ENCODE assay signal across 17 cellular contexts in the genomic region with DNA sequence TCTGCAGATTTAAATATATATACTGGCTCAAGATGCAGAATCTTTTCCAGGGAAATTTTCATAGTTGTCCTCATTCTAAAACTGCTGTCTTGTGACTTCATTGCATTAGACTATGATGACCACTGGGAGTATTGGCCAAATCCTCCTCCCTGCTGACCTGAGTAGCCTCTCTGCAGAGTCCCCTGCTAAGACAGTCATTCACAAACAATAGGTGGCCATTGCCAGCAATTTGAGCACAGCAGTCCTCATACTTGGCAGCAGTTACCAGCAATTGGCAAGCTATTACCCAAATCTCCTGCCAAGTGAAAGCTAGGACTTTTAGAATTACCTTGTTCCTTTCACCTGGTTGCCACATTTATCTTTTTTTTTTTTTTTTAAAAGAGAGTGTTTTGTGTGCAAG.
A peak's percentile ranks its signal among the peaks of the same experiment; 100 is the strongest.
DNase-seq lines count a peak whose midpoint lies in the region; ATAC-seq, FAIRE-seq and TF ChIP-seq lines count a peak whose summit lies in the region.
"Had no signal": no experiment of that assay in that cellular context is flagged by ENCODE, and none has a peak within 500 bp of the region (broad histone marks: within the 10 kb centered on the region; RNA-seq: fewer than 3 reads in every experiment).

No MANE protein-coding gene starts in this region.

- TF ChIP-seq EP300 in neural cell (conservative IDR thresholded peaks at IDR 0.05; ENCODE audit: poor library complexity, severe bottlenecking) = no peak

- CTCF ChIA-PET in HEK293 (lab: Yijun Ruan, JAX) = interaction anchor here (0.6 to 0.9 kb wide), 2 partner anchors 10 to 646 kb away, joined by 3 read pairs; no protein-coding TSS in a partner anchor

- TF ChIP-seq POLR2A in body of pancreas (IDR thresholded peaks at IDR 0.05) = no peak

- H3K27ac ChIP-seq in HEK293 (ENCODE audit: extremely low read depth, low read depth, low read length) (no peak overlapping the region), body of pancreas (no peak overlapping the region), neural cell (ENCODE audit: low read length) (no peak overlapping the region)
- H3K27ac ChIP-seq: cardiac muscle cell had no signal

- H3K36me3 ChIP-seq in HEK293 (ENCODE audit: control insufficient read depth in 2 of 2, insufficient read depth in 1 of 2, low read length in 2 of 2) (no peaks in the 10 kb centered on the region), body of pancreas (replicated peaks in 1 of 2; ENCODE audit: insufficient read depth in 1 of 2, low read depth in 2 of 2) (no peaks in the 10 kb centered on the region), neural cell (ENCODE audit: insufficient read depth, low read length) (no peaks in the 10 kb centered on the region)
- H3K36me3 ChIP-seq: BE2C, cardiac muscle cell had no signal

- peaks cover 9% of the 10 kb centered on the region for H3K79me2 ChIP-seq in neural cell (replicated peaks; ENCODE audit: insufficient read depth, low read length)

- TF ChIP-seq CTCF in HEK293 (tag by site-specific recombination; IDR thresholded peaks at IDR 0.05) (no peak), body of pancreas (IDR thresholded peaks at IDR 0.05) (no peak), neural cell (IDR thresholded peaks at IDR 0.05; ENCODE audit: poor library complexity, severe bottlenecking) (no peak), D721Med (IDR thresholded peaks at IDR 0.05; ENCODE audit: insufficient read depth, missing control alignments) (no peak)

- intact Hi-C loops in body of pancreas (cut with DNase I) = no loop called here

- H4K20me1 ChIP-seq in neural cell (ENCODE audit: insufficient read depth) = no peaks in the 10 kb centered on the region

- no peaks in the 10 kb centered on the region for H3K4me1 ChIP-seq in HEK293 (ENCODE audit: control insufficient read depth, insufficient read depth, low read length)
- peaks cover 4% of the 10 kb centered on the region for H3K4me1 ChIP-seq in body of pancreas
- H3K4me1 ChIP-seq: BE2C had no signal

- POLR2A ChIA-PET in HEK293 (lab: Yijun Ruan, JAX) = no interaction called here

- H3K4me3 ChIP-seq in HEK293 (ENCODE audit: low read depth, low read length) (no peak overlapping the region), body of pancreas (no peak overlapping the region), neural cell (ENCODE audit: low read length) (no peak overlapping the region)
- H3K4me3 ChIP-seq: cardiac muscle cell, lung had no signal

- peaks cover 4% of the 10 kb centered on the region for H3F3A ChIP-seq in neural cell (ENCODE audit: insufficient read depth, low read length, poor library complexity, severe bottlenecking)

- TF ChIP-seq RAD21 in neural cell (conservative IDR thresholded peaks at IDR 0.05) = no peak

- no peaks in the 10 kb centered on the region for H3K27me3 ChIP-seq in body of pancreas
- H3K27me3 ChIP-seq in neural cell (ENCODE audit: insufficient read depth, low read depth, low read length) = no peaks in the 10 kb centered on the region
- H3K27me3 ChIP-seq: BE2C, cardiac muscle cell had no signal

- H3K4me2 ChIP-seq in neural cell (ENCODE audit: low read length) = no peak overlapping the region

- no peaks in the 10 kb centered on the region for H3K9me2 ChIP-seq in neural cell (ENCODE audit: insufficient read depth, low read length)

- H3K9ac ChIP-seq in neural cell (ENCODE audit: low read length) = no peak overlapping the region

- DNase-seq in NCI-H2029 (lab: John Stamatoyannopoulos, UW) = peak; percentile 74
- DNase-seq in body of pancreas = peak; percentile 49 to 70 (median 60)
- no peak for DNase-seq in retina
- no peak for DNase-seq in D721Med (ENCODE audit: insufficient read length, low spot score)
- DNase-seq: activated CD4-positive, alpha-beta T cell treated with anti-CD3 and anti-CD28 coated beads, Interleukin-2, amount 50 U/mL, for 4 hours; activated T-cell treated with anti-CD3 and anti-CD28 coated beads, Interleukin-2, amount 50 U/mL, for 72 hours; BE2C; effector CD4-positive, alpha-beta T cell; naive thymus-derived CD8-positive, alpha-beta T cell; NCI-H2107 had no signal

- H3K9me3 ChIP-seq in HEK293 (ENCODE audit: control insufficient read depth, insufficient read depth, low read depth, low read length) = no peaks in the 10 kb centered on the region
- no peaks in the 10 kb centered on the region for H3K9me3 ChIP-seq in body of pancreas
- no peaks in the 10 kb centered on the region for H3K9me3 ChIP-seq in neural cell (ENCODE audit: low read length)
- H3K9me3 ChIP-seq: BE2C had no signal

- ATAC-seq in body of pancreas (peak; percentile 73), GM18519 (IDR thresholded peaks at IDR 0.05; ENCODE audit: low FRiP score, unreplicated experiment) (no peak)
- ATAC-seq: activated T-cell treated with anti-CD3 and anti-CD28 coated beads, Interleukin-2, amount 50 U/mL, for 72 hours; naive thymus-derived CD8-positive, alpha-beta T cell had no signal

- no peak for FAIRE-seq in D721Med (lab: Jason Lieb, UNC)
- FAIRE-seq: GM19239, TTC549 had no signal

- no peak overlapping the region for H2AFZ ChIP-seq in neural cell (ENCODE audit: low read depth, low read length)

TF ChIP-seq in HEK293, 187 proteins besides CTCF, POLR2A, EP300 and RAD21:
- TF ChIP-seq ZIC2 (tag by site-specific recombination; IDR thresholded peaks at IDR 0.05) = peak; percentile 92
- TF ChIP-seq ZNF596 (tag by site-specific recombination; IDR thresholded peaks at IDR 0.05) = no peak

TF ChIP-seq in neural cell, 6 proteins besides CTCF, POLR2A, EP300 and RAD21:
- no peak for TF ChIP-seq MXI1 (conservative IDR thresholded peaks at IDR 0.05; ENCODE audit: poor library complexity, severe bottlenecking)
- TF ChIP-seq POLR2AphosphoS5 (IDR thresholded peaks at IDR 0.05) = peak; percentile 36
TF ChIP-seq in neural cell: peak in this region for 1.

Comparison
In these comparisons a context has a peak if more than half of its experiments do, and no peak if none do; other contexts are left out.
1. DNase-seq: peak in NCI-H2029 (single experiment) and body of pancreas (4 of 4); none in retina (single experiment) and D721Med (single experiment).